ENCODE assay signal across 2 cellular contexts in genomic region chr6:159456349-159456748, GRCh38.
TF ChIP-seq lines count a peak whose summit lies in the region.

No MANE protein-coding gene starts in this region.

TF ChIP-seq in HepG2, 621 proteins besides CTCF, POLR2A, EP300 and RAD21 (continued from another document):
- TF ChIP-seq RNF219 (CRISPR knock-in tag; IDR thresholded peaks at IDR 0.05): no peak
- TF ChIP-seq PAX8 (CRISPR knock-in tag; IDR thresholded peaks at IDR 0.05; ENCODE audit: borderline replicate concordance): no peak
- no peak for TF ChIP-seq HNF4A (CRISPR knock-in tag; IDR thresholded peaks at IDR 0.05)
- TF ChIP-seq MED8 (CRISPR knock-in tag; IDR thresholded peaks at IDR 0.05; ENCODE audit: insufficient replicate concordance): no peak
- no peak for TF ChIP-seq HOXA5 (CRISPR knock-in tag; IDR thresholded peaks at IDR 0.05)
- TF ChIP-seq RXRB (CRISPR knock-in tag; IDR thresholded peaks at IDR 0.05; ENCODE audit: borderline replicate concordance): no peak
TF ChIP-seq in HepG2: peak in this region for 0.

TF ChIP-seq in SK-N-SH, 30 proteins besides CTCF, POLR2A, EP300 and RAD21 (continued from another document):
- TF ChIP-seq, protein P1, sequence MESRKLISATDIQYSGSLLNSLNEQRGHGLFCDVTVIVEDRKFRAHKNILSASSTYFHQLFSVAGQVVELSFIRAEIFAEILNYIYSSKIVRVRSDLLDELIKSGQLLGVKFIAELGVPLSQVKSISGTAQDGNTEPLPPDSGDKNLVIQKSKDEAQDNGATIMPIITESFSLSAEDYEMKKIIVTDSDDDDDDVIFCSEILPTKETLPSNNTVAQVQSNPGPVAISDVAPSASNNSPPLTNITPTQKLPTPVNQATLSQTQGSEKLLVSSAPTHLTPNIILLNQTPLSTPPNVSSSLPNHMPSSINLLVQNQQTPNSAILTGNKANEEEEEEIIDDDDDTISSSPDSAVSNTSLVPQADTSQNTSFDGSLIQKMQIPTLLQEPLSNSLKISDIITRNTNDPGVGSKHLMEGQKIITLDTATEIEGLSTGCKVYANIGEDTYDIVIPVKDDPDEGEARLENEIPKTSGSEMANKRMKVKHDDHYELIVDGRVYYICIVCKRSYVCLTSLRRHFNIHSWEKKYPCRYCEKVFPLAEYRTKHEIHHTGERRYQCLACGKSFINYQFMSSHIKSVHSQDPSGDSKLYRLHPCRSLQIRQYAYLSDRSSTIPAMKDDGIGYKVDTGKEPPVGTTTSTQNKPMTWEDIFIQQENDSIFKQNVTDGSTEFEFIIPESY (IDR thresholded peaks at IDR 0.05; ENCODE audit: borderline replicate concordance, low read depth): no peak
- TF ChIP-seq YY1 (IDR thresholded peaks at IDR 0.05; ENCODE audit: low read depth) (no peak), RXRA (IDR thresholded peaks at IDR 0.05; ENCODE audit: borderline replicate concordance, low read depth) (no peak), FOXM1 (IDR thresholded peaks at IDR 0.05; ENCODE audit: low read depth) (no peak), TEAD4 (IDR thresholded peaks at IDR 0.05; ENCODE audit: borderline replicate concordance, insufficient read depth) (no peak)
TF ChIP-seq in SK-N-SH: peak in this region for 0.
